9 cellular contexts compared by ENCODE assay signal in the genomic region with DNA sequence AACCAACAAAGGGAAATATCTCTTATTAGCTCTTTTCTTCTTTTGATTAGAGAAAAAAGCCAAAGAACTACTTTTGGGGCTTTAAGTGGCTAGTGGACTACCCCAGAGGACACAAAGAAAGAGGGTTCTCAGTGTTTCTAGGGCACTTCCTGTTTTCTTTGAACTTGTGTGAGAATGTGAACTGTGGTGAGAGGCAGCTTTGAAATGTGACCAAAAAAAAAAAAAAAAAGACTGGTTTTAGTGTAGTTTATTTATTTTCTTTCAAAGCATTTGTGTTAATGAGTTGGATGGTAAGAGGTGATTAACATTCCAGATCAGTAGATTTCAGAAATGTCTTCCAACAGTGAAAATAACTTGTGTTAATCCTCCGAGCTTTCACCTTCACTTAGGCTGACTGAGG. TPM values are rescaled to one million over a fixed set of nuclear protein-coding genes. Genes with fewer than 3 reads are reported as not detected.
DNase-seq lines count a peak whose midpoint lies in the region; ATAC-seq and TF ChIP-seq lines count a peak whose summit lies in the region.
"Had no signal": no experiment of that assay in that cellular context is flagged by ENCODE, and none has a peak within 500 bp of the region (broad histone marks: within the 10 kb centered on the region; RNA-seq: fewer than 3 reads in every experiment).

No MANE protein-coding gene starts in this region.

- H3K27me3 Mint-ChIP-seq in CD8-positive, alpha-beta memory T cell, result no peaks in the 10 kb centered on the region

- H3K9me3 Mint-ChIP-seq in CD8-positive, alpha-beta memory T cell, result no peaks in the 10 kb centered on the region

- peaks cover 0 to 16% (median 0%) of the 10 kb centered on the region in 3 donors for H3K36me3 Mint-ChIP-seq in CD8-positive, alpha-beta memory T cell

- POLR2A ChIA-PET in CD8-positive, alpha-beta memory T cell (lab: Charles Lee), result interaction anchor here (0.5 to 1.3 kb wide), 5 partner anchors 32 to 1563 kb away, joined by 3 to 5 read pairs (median 3); partner anchors contain the start of genes EIF2A, SELENOT, SERP1 and SIAH2

- ATAC-seq in GM21381 (IDR thresholded peaks at IDR 0.05; ENCODE audit: unreplicated experiment), result peak; percentile 71

- H3K9me3 ChIP-seq in CD8-positive, alpha-beta memory T cell (ENCODE audit: low read length), result no peaks in the 10 kb centered on the region
- no peaks in the 10 kb centered on the region for H3K9me3 ChIP-seq in Karpas-422 (ENCODE audit: low read length)
- H3K9me3 ChIP-seq in effector memory CD4-positive, alpha-beta T cell (ENCODE audit: control insufficient read depth, low read length), result no peaks in the 10 kb centered on the region
- H3K9me3 ChIP-seq in sigmoid colon, result no peaks in the 10 kb centered on the region

- H3K9ac ChIP-seq in Karpas-422 (ENCODE audit: low read length), result no peak overlapping the region

- 0 out of 2 replicates have a peak, but pooled peaks cover 6% of the 10 kb centered on the region for H4K20me1 ChIP-seq in Karpas-422 (ENCODE audit: insufficient read depth, low read depth, low read length)

- no peak overlapping the region for H2AFZ ChIP-seq in Karpas-422 (ENCODE audit: low read length)

- H3K27me3 ChIP-seq in CD8-positive, alpha-beta memory T cell (ENCODE audit: insufficient read depth, low read length, poor library complexity, severe bottlenecking), result no peaks in the 10 kb centered on the region
- H3K27me3 ChIP-seq in Karpas-422 (ENCODE audit: low read length) (no peaks in the 10 kb centered on the region), sigmoid colon (no peaks in the 10 kb centered on the region)
- no peaks in the 10 kb centered on the region for H3K27me3 ChIP-seq in effector memory CD4-positive, alpha-beta T cell (replicated peaks; ENCODE audit: control insufficient read depth, insufficient read depth, low read length, poor library complexity, severe bottlenecking)

- no peaks in the 10 kb centered on the region for H3K36me3 ChIP-seq in CD8-positive, alpha-beta memory T cell (ENCODE audit: insufficient read depth, low read length)
- H3K36me3 ChIP-seq in Karpas-422 (ENCODE audit: insufficient read depth, low read length), result peaks cover 3% of the 10 kb centered on the region; the same call in 1 of the 2 replicates
- peaks cover 4% of the 10 kb centered on the region for H3K36me3 ChIP-seq in effector memory CD4-positive, alpha-beta T cell (ENCODE audit: control insufficient read depth, insufficient read depth, low read length)
- H3K36me3 ChIP-seq in sigmoid colon, result peaks cover 0 to 12% (median 3%) of the 10 kb centered on the region in 4 donors

- WGBS in sigmoid colon, 2 donors, result 84 to 86% methylated on average over 1 of the region's 1 CpG

- CTCF ChIA-PET in CD8-positive, alpha-beta memory T cell (lab: Charles Lee), result interaction anchor here (1.2 kb wide), 3 partner anchors 33 to 68 kb away, joined by 3 to 4 read pairs (median 4); partner anchors contain the start of genes ERICH6 and SELENOT

- no peak overlapping the region for H3K4me3 ChIP-seq in CD8-positive, alpha-beta memory T cell (ENCODE audit: low read length)
- H3K4me3 ChIP-seq in Karpas-422 (ENCODE audit: low read length) (no peak overlapping the region), sigmoid colon (no peak overlapping the region)
- no peak overlapping the region for H3K4me3 ChIP-seq in effector memory CD4-positive, alpha-beta T cell (ENCODE audit: insufficient read depth, low read depth, low read length, poor library complexity, severe bottlenecking)

- TF ChIP-seq CTCF in sigmoid colon (IDR thresholded peaks at IDR 0.05), result no peak

- intact Hi-C loops in sigmoid colon (cut with DNase I), result no loop called here

- H3K4me2 ChIP-seq in Karpas-422 (ENCODE audit: low read depth, low read length, poor library complexity, severe bottlenecking), result no peak overlapping the region

- H3K27ac Mint-ChIP-seq in CD8-positive, alpha-beta memory T cell, result peak overlapping the region in 7 of 8 donors; percentile 41 to 89 (median 71)

- no peak for TF ChIP-seq POLR2A in sigmoid colon (IDR thresholded peaks at IDR 0.05)

- H3K4me3 Mint-ChIP-seq in CD8-positive, alpha-beta memory T cell, result peak overlapping the region; percentile 21 to 80 (median 56)

- no peaks in the 10 kb centered on the region for H3K9me2 ChIP-seq in Karpas-422 (replicated peaks; ENCODE audit: insufficient read depth, low read length)

- H3K4me1 ChIP-seq in CD8-positive, alpha-beta memory T cell (ENCODE audit: insufficient read depth, low read length), result peaks cover 16% of the 10 kb centered on the region
- H3K4me1 ChIP-seq in Karpas-422 (ENCODE audit: low read length), result no peaks in the 10 kb centered on the region
- peaks cover 14% of the 10 kb centered on the region for H3K4me1 ChIP-seq in effector memory CD4-positive, alpha-beta T cell (ENCODE audit: control insufficient read depth, insufficient read depth, low read length, poor library complexity, severe bottlenecking)
- no peaks in the 10 kb centered on the region for H3K4me1 ChIP-seq in sigmoid colon

- no peak overlapping the region for H3K27ac ChIP-seq in CD8-positive, alpha-beta memory T cell (ENCODE audit: low read depth, low read length)
- H3K27ac ChIP-seq in Karpas-422 (ENCODE audit: low read length) (no peak overlapping the region), sigmoid colon (no peak overlapping the region)
- H3K27ac ChIP-seq in effector memory CD4-positive, alpha-beta T cell (ENCODE audit: insufficient read depth, low read length, poor library complexity, severe bottlenecking), result peak overlapping the region; percentile 28

- H3K79me2 ChIP-seq in Karpas-422 (ENCODE audit: low read length), result no peaks in the 10 kb centered on the region

- TF ChIP-seq EP300 in sigmoid colon (IDR thresholded peaks at IDR 0.05), result no peak

- peaks cover 28 to 40% (median 37%) of the 10 kb centered on the region in 3 donors for H3K4me1 Mint-ChIP-seq in CD8-positive, alpha-beta memory T cell

- peak in 2 of 5 donors; percentile 10 to 43 for DNase-seq in CD8-positive, alpha-beta memory T cell
- DNase-seq in Karpas-422 (peak; percentile 50), sigmoid colon (no peak), mucosa of gallbladder (ENCODE audit: low spot score) (no peak)
- no peak for DNase-seq in effector memory CD4-positive, alpha-beta T cell
- DNase-seq in effector CD8-positive, alpha-beta T cell (lab: John Stamatoyannopoulos, UW), result no peak
- no peak for DNase-seq in activated CD8-positive, alpha-beta memory T cell treated with anti-CD3 and anti-CD28 coated beads for 24 hours
- DNase-seq: NCI-H1048 had no signal

RNA-seq across cellular contexts. Expression of gene SELENOT, which starts 32.4 kb away (rescaled TPM):
- total RNA-seq in CD8-positive, alpha-beta memory T cell, result 100 to 1,000 TPM; 158 to 162 TPM
- 311 TPM for polyA plus RNA-seq in CD8-positive, alpha-beta memory T cell
- total RNA-seq in Karpas-422 (2014; rRNA removed; shearing (Covaris generic); ENCODE audit: low replicate concordance), result 72.8 and 306 TPM in 2 replicates
- 100 to 1,000 TPM in 2 of 4 donors, 10 to 100 TPM in 2; 80.4 to 126 (median 110) TPM for total RNA-seq in sigmoid colon
- 10 to 100 TPM; 52.9 to 73.6 (median 57.1) TPM for polyA plus RNA-seq in sigmoid colon
- 116 TPM for total RNA-seq in mucosa of gallbladder
